In genomic region chr16:58732545-58733247, GRCh38 we compare ENCODE assay signal across 8 cellular contexts. TPM values are rescaled to one million over a fixed set of nuclear protein-coding genes. Genes with fewer than 3 reads are reported as not detected.
DNase-seq lines count a peak whose midpoint lies in the region; ATAC-seq and TF ChIP-seq lines count a peak whose summit lies in the region.

No MANE protein-coding gene starts in this region.

- H3K36me3 Mint-ChIP-seq in Caco-2 (ENCODE audit: insufficient read depth, unreplicated experiment), result peaks cover 4% of the 10 kb centered on the region

- no peaks in the 10 kb centered on the region for H3K9me3 Mint-ChIP-seq in Caco-2 (ENCODE audit: unreplicated experiment)

- H3K9ac ChIP-seq in liver (ENCODE audit: low read depth in 1 of 2, low read length in 2 of 2), result peak overlapping the region in 1 of 2 donors; percentile 93

- no peaks in the 10 kb centered on the region for H3K27me3 ChIP-seq in Caco-2 (replicated peaks; ENCODE audit: control insufficient read depth, insufficient read depth, low read length)
- H3K27me3 ChIP-seq in HL-60 (ENCODE audit: insufficient read depth, poor library complexity, severe bottlenecking), result no peaks in the 10 kb centered on the region
- no peaks in the 10 kb centered on the region for H3K27me3 ChIP-seq in liver (ENCODE audit: control insufficient read depth in 4 of 4, insufficient read depth in 4 of 4, low read length in 3 of 4)
- no peaks in the 10 kb centered on the region for H3K27me3 ChIP-seq in tibial artery

- H3K9me3 ChIP-seq in Caco-2 (no peaks in the 10 kb centered on the region), liver (ENCODE audit: control insufficient read depth in 4 of 4, low read length in 3 of 4) (no peaks in the 10 kb centered on the region), tibial artery (no peaks in the 10 kb centered on the region)

- H3K27ac Mint-ChIP-seq in Caco-2 (ENCODE audit: unreplicated experiment), result peak overlapping the region; percentile 99

- no peaks in the 10 kb centered on the region for H3K36me3 ChIP-seq in Caco-2 (ENCODE audit: control insufficient read depth, insufficient read depth, low read length)
- no peaks in the 10 kb centered on the region for H3K36me3 ChIP-seq in liver (ENCODE audit: control insufficient read depth in 4 of 4, insufficient read depth in 3 of 4, low read depth in 1 of 4, low read length in 3 of 4)
- H3K36me3 ChIP-seq in tibial artery, result no peaks in the 10 kb centered on the region

- DNase-seq in Caco-2 (no peak), HL-60 (ENCODE audit: low read depth in 1 of 2, low spot score in 1 of 2) (no peak), tibial artery (no peak), SIG-M5 (lab: John Stamatoyannopoulos, UW) (no peak), NCI-H510A (lab: John Stamatoyannopoulos, UW) (no peak)

- CTCF ChIA-PET in Caco-2 (lab: Charles Lee), result interaction anchor here (1.5 kb wide), 1 partner anchor 24 kb away, joined by 4 read pairs; no protein-coding TSS in a partner anchor

- peaks cover 12% of the 10 kb centered on the region for H3K4me1 Mint-ChIP-seq in Caco-2 (ENCODE audit: low read depth, unreplicated experiment)

- intact Hi-C loops in Caco-2 (cut with micrococcal nuclease; ENCODE audit: unreplicated experiment), result loop anchor here (1.0 kb wide), 1 partner anchor 24 kb away; no protein-coding TSS in a partner anchor
- intact Hi-C loops in tibial artery (cut with DNase I; ENCODE audit: low total_unique reads), result no loop called here

- WGBS in liver, result 25% methylated on average over 9 of the region's 9 CpGs

- POLR2A ChIA-PET in Caco-2 (lab: Charles Lee), result no interaction called here

- TF ChIP-seq CTCF in Caco-2 (IDR thresholded peaks at IDR 0.05; ENCODE audit: insufficient read depth in 1 of 2, low read depth in 1 of 2, low read length in 1 of 2, severe bottlenecking in 1 of 2, unreplicated experiment in 1 of 2) (no peak), HL-60 (IDR thresholded peaks at IDR 0.05; ENCODE audit: insufficient read depth, low read length) (no peak), liver (IDR thresholded peaks at IDR 0.05; ENCODE audit: low read depth, low read length, missing input control) (no peak), tibial artery (IDR thresholded peaks at IDR 0.05) (no peak)

- peak overlapping the region; percentile 72 for H3K27ac ChIP-seq in HL-60 (replicated peaks)
- H3K27ac ChIP-seq in angular gyrus (ENCODE audit: low read depth, low read length), result peak overlapping the region; percentile 80
- H3K27ac ChIP-seq in liver (ENCODE audit: low read depth in 1 of 2, low read length in 2 of 2), result peak overlapping the region; percentile 82 to 94
- peak overlapping the region; percentile 63 to 79 for H3K27ac ChIP-seq in tibial artery

- H3K4me1 ChIP-seq in Caco-2 (peaks cover 2% of the 10 kb centered on the region), liver (ENCODE audit: control insufficient read depth in 4 of 4, insufficient read depth in 4 of 4, low read length in 3 of 4) (peaks cover 6 to 56% (median 51%) of the 10 kb centered on the region in 4 donors), tibial artery (peaks cover 0 to 28% (median 18%) of the 10 kb centered on the region in 4 donors)

- TF ChIP-seq RAD21 in liver (IDR thresholded peaks at IDR 0.05), result no peak

- ATAC-seq in GM19463 (IDR thresholded peaks at IDR 0.05; ENCODE audit: unreplicated experiment), result peak; percentile 40

- peak overlapping the region; percentile 100 for H3K4me3 Mint-ChIP-seq in Caco-2 (ENCODE audit: unreplicated experiment)

- BruUV-seq in Caco-2 (replicated peaks; lab: Mats Ljungman, UMichigan), result TSS peak; percentile 26

- H3K4me3 ChIP-seq in Caco-2 (ENCODE audit: low read depth, low read length) (peak overlapping the region; percentile 76), HL-60 (replicated peaks; ENCODE audit: insufficient read depth, low read length) (peak overlapping the region; percentile 99), liver (ENCODE audit: low read depth in 1 of 3, low read length in 3 of 3) (peak overlapping the region; percentile 67 to 91 (median 74)), tibial artery (peak overlapping the region; percentile 80 to 89)

- H3K27me3 Mint-ChIP-seq in Caco-2 (ENCODE audit: insufficient read depth, unreplicated experiment), result no peaks in the 10 kb centered on the region

TF ChIP-seq in liver, 16 proteins besides CTCF, POLR2A, EP300 and RAD21:
- no peak for TF ChIP-seq JUND (IDR thresholded peaks at IDR 0.05)
- no peak for TF ChIP-seq SP1 (IDR thresholded peaks at IDR 0.05)
- no peak for TF ChIP-seq EGR1 (IDR thresholded peaks at IDR 0.05; ENCODE audit: low read depth in 2 of 2)
- TF ChIP-seq NR2F2 (IDR thresholded peaks at IDR 0.05), result no peak
- no peak for TF ChIP-seq MAX (IDR thresholded peaks at IDR 0.05)
- no peak for TF ChIP-seq HNF4G (IDR thresholded peaks at IDR 0.05)
- no peak for TF ChIP-seq FOXA2 (IDR thresholded peaks at IDR 0.05)
- TF ChIP-seq ZBTB33 (IDR thresholded peaks at IDR 0.05), result no peak
- no peak for TF ChIP-seq REST (IDR thresholded peaks at IDR 0.05)
- TF ChIP-seq TAF1 (conservative IDR thresholded peaks at IDR 0.05), result no peak
- no peak for TF ChIP-seq RXRA (IDR thresholded peaks at IDR 0.05)
- TF ChIP-seq, protein P1, sequence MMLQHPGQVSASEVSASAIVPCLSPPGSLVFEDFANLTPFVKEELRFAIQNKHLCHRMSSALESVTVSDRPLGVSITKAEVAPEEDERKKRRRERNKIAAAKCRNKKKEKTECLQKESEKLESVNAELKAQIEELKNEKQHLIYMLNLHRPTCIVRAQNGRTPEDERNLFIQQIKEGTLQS (IDR thresholded peaks at IDR 0.05), result no peak
- TF ChIP-seq YY1 (IDR thresholded peaks at IDR 0.05), result no peak
- no peak for TF ChIP-seq HNF4A (conservative IDR thresholded peaks at IDR 0.05)
- no peak for TF ChIP-seq GABPA (IDR thresholded peaks at IDR 0.05 in 1 of 2, conservative IDR thresholded peaks at IDR 0.05 in 1 of 2)
- TF ChIP-seq FOXA1 (IDR thresholded peaks at IDR 0.05), result no peak

RNA-seq across cellular contexts. Expression of gene GOT2, which starts 1.4 kb away (rescaled TPM):
- total RNA-seq in Caco-2 (2022) (150 and 153 TPM in 2 replicates), liver (100 to 1,000 TPM in 1 of 2 donors, 10 to 100 TPM in 1; 80.2 to 111 TPM)
- 100 to 1,000 TPM; 161 to 216 TPM for polyA plus RNA-seq in liver

RNA-seq across cellular contexts. Expression of gene SLC38A7, which starts 48.1 kb away (rescaled TPM):
- total RNA-seq in Caco-2 (2022), result 24.1 and 27.6 TPM in 2 replicates
- 10 to 100 TPM; 11.3 to 18.7 TPM for total RNA-seq in liver
- polyA plus RNA-seq in liver, result 10 to 100 TPM in 1 of 2 donors, 1 to 10 TPM in 1; 7.9 to 10.6 TPM
